28 cellular contexts compared by ENCODE assay signal in the genomic region with DNA sequence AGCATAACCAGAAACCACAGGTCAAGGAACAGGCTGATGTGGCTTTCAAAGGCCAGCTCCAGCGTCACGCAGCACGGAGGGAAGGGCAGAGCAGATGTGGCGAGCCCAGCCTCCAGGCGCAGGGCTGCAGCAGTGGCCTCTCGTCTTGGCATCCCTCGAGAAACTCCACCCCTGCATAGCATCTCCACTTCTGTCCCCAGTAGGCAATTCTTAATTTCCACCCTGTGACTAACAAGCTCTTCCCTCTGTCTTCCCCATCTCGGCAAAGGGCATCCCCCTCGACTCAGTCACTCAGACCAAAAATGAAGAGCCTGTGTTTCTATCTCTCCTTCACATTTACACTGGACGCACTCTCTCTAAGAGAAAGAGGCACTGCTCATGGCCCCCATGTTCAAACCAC. TPM values are rescaled to one million over a fixed set of nuclear protein-coding genes. Genes with fewer than 3 reads are reported as not detected.
"Had no signal": no experiment of that assay in that cellular context is flagged by ENCODE, and none has a peak within 500 bp of the region (broad histone marks: within the 10 kb centered on the region; RNA-seq: fewer than 3 reads in every experiment).

No MANE protein-coding gene starts in this region.

- H3K9me3 ChIP-seq: adrenal gland, esophagus squamous epithelium, gastroesophageal sphincter had no signal

- H3K27ac Mint-ChIP-seq: activated CD4-positive, alpha-beta memory T cell treated with anti-CD3 and anti-CD28 coated beads, Interleukin-2, amount 10 ng/mL, durations not matched to agents 7 days and 5 days; activated naive CD4-positive, alpha-beta T cell treated with anti-CD3 and anti-CD28 coated beads, Interleukin-2, amount 10 ng/mL, durations not matched to agents 7 days and 5 days; activated naive CD4-positive, alpha-beta T cell treated with anti-CD3 and anti-CD28 coated beads, Interleukin-2, amount 50 U/mL, for 72 hours; activated naive CD8-positive, alpha-beta T cell treated with anti-CD3 and anti-CD28 coated beads, Interleukin-2, amount 50 U/mL, for 24 hours; activated T-cell treated with anti-CD3 and anti-CD28 coated beads, Interleukin-2, amount 50 U/mL, for 24 hours; activated T-cell treated with anti-CD3 and anti-CD28 coated beads, Interleukin-2, amount 50 U/mL, for 72 hours; dendritic cell treated with granulocyte-macrophage colony-stimulating factor and Interleukin-4, amounts not matched to agents 40 ng/mL and 50 ng/mL, for 4 days; endodermal cell had no signal

- H3K4me1 Mint-ChIP-seq: endodermal cell had no signal

- H3K27ac ChIP-seq: adrenal gland, dorsolateral prefrontal cortex, esophagus squamous epithelium, gastroesophageal sphincter had no signal

- H3K4me3 ChIP-seq: adrenal gland, dorsolateral prefrontal cortex, esophagus squamous epithelium, gastroesophageal sphincter had no signal

- H3K36me3 ChIP-seq: adrenal gland, esophagus squamous epithelium, gastroesophageal sphincter had no signal

- ATAC-seq: activated naive CD4-positive, alpha-beta T cell treated with anti-CD3 and anti-CD28 coated beads, Interleukin-2, amount 50 U/mL, for 72 hours; activated naive CD8-positive, alpha-beta T cell treated with anti-CD3 and anti-CD28 coated beads, Interleukin-2, amount 50 U/mL, for 24 hours; activated T-cell treated with anti-CD3 and anti-CD28 coated beads, Interleukin-2, amount 50 U/mL, for 72 hours; gastroesophageal sphincter had no signal

- H3K9me3 Mint-ChIP-seq: activated CD4-positive, alpha-beta memory T cell treated with anti-CD3 and anti-CD28 coated beads, Interleukin-2, amount 10 ng/mL, durations not matched to agents 7 days and 5 days; activated CD4-positive, alpha-beta T cell treated with anti-CD3 and anti-CD28 coated beads, Interleukin-2, amount 10 ng/mL, durations not matched to agents 7 days and 5 days; activated naive CD4-positive, alpha-beta T cell treated with anti-CD3 and anti-CD28 coated beads, Interleukin-2, amount 50 U/mL, for 72 hours; activated naive CD8-positive, alpha-beta T cell treated with anti-CD3 and anti-CD28 coated beads, Interleukin-2, amount 50 U/mL, for 24 hours; activated T-cell treated with anti-CD3 and anti-CD28 coated beads, Interleukin-2, amount 50 U/mL, for 24 hours; dendritic cell treated with granulocyte-macrophage colony-stimulating factor and Interleukin-4, amounts not matched to agents 40 ng/mL and 50 ng/mL, for 4 days; endodermal cell had no signal

- H3K4me3 Mint-ChIP-seq: activated CD4-positive, alpha-beta T cell treated with anti-CD3 and anti-CD28 coated beads, Interleukin-2, amount 10 ng/mL, durations not matched to agents 7 days and 5 days; activated T-cell treated with anti-CD3 and anti-CD28 coated beads, Interleukin-2, amount 50 U/mL, for 24 hours; dendritic cell treated with granulocyte-macrophage colony-stimulating factor and Interleukin-4, amounts not matched to agents 40 ng/mL and 50 ng/mL, for 4 days; endodermal cell had no signal

- DNase-seq: activated CD4-positive, alpha-beta memory T cell treated with anti-CD3 and anti-CD28 coated beads, Interleukin-2, amount 10 ng/mL, durations not matched to agents 7 days and 5 days; activated CD4-positive, alpha-beta T cell treated with anti-CD3 and anti-CD28 coated beads for 1 hour; activated CD4-positive, alpha-beta T cell treated with anti-CD3 and anti-CD28 coated beads for 4 hours; activated CD4-positive, alpha-beta T cell treated with anti-CD3 and anti-CD28 coated beads, Interleukin-2, amount 10 ng/mL, durations not matched to agents 7 days and 5 days; activated CD4-positive, alpha-beta T cell treated with anti-CD3 and anti-CD28 coated beads, Interleukin-2, amount 50 U/mL, for 4 hours; activated CD8-positive, alpha-beta memory T cell treated with anti-CD3 and anti-CD28 coated beads, Interleukin-2, amount 50 U/mL, for 48 hours; activated gamma-delta T cell; activated naive CD4-positive, alpha-beta T cell; activated naive CD4-positive, alpha-beta T cell treated with anti-CD3 and anti-CD28 coated beads, Interleukin-2, amount 10 ng/mL, durations not matched to agents 7 days and 5 days; activated naive CD8-positive, alpha-beta T cell treated with anti-CD3 and anti-CD28 coated beads, Interleukin-2, amount 50 U/mL, for 24 hours; activated T-cell treated with anti-CD3 and anti-CD28 coated beads for 4 hours; activated T-cell treated with anti-CD3 and anti-CD28 coated beads, Interleukin-2, amount 50 U/mL, for 24 hours; activated T-cell treated with anti-CD3 and anti-CD28 coated beads, Interleukin-2, amount 50 U/mL, for 72 hours; adrenal gland; amygdala; caudate nucleus; dorsolateral prefrontal cortex; effector memory CD4-positive, alpha-beta T cell; endodermal cell; erythroblast; esophagus squamous epithelium; foreskin melanocyte; head of caudate nucleus; T-helper 1 cell; T-helper 2 cell had no signal

RNA-seq across cellular contexts. Expression of a gene that starts 1.7 kb away (rescaled TPM):
- total RNA-seq: activated CD4-positive, alpha-beta memory T cell treated with anti-CD3 and anti-CD28 coated beads, Interleukin-2, amount 10 ng/mL, durations not matched to agents 7 days and 5 days; activated CD4-positive, alpha-beta T cell treated with anti-CD3 and anti-CD28 coated beads, Interleukin-2, amount 10 ng/mL, durations not matched to agents 7 days and 5 days; esophagus squamous epithelium had no signal
